In genomic region chr5:179436321-179437122, GRCh38 we compare ENCODE assay signal across 1 cellular context.
TF ChIP-seq lines count a peak whose summit lies in the region.

No MANE protein-coding gene starts in this region.

TF ChIP-seq in SK-N-SH treated with all-trans-retinoic acid at 6 μM for 48 hours, 23 proteins besides CTCF, POLR2A, EP300 and RAD21 (continued from another document):
- TF ChIP-seq, protein P1, sequence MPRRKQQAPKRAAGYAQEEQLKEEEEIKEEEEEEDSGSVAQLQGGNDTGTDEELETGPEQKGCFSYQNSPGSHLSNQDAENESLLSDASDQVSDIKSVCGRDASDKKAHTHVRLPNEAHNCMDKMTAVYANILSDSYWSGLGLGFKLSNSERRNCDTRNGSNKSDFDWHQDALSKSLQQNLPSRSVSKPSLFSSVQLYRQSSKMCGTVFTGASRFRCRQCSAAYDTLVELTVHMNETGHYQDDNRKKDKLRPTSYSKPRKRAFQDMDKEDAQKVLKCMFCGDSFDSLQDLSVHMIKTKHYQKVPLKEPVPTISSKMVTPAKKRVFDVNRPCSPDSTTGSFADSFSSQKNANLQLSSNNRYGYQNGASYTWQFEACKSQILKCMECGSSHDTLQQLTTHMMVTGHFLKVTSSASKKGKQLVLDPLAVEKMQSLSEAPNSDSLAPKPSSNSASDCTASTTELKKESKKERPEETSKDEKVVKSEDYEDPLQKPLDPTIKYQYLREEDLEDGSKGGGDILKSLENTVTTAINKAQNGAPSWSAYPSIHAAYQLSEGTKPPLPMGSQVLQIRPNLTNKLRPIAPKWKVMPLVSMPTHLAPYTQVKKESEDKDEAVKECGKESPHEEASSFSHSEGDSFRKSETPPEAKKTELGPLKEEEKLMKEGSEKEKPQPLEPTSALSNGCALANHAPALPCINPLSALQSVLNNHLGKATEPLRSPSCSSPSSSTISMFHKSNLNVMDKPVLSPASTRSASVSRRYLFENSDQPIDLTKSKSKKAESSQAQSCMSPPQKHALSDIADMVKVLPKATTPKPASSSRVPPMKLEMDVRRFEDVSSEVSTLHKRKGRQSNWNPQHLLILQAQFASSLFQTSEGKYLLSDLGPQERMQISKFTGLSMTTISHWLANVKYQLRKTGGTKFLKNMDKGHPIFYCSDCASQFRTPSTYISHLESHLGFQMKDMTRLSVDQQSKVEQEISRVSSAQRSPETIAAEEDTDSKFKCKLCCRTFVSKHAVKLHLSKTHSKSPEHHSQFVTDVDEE (CRISPR knock-in tag; IDR thresholded peaks at IDR 0.05): peak; percentile 96
- TF ChIP-seq, protein P2, sequence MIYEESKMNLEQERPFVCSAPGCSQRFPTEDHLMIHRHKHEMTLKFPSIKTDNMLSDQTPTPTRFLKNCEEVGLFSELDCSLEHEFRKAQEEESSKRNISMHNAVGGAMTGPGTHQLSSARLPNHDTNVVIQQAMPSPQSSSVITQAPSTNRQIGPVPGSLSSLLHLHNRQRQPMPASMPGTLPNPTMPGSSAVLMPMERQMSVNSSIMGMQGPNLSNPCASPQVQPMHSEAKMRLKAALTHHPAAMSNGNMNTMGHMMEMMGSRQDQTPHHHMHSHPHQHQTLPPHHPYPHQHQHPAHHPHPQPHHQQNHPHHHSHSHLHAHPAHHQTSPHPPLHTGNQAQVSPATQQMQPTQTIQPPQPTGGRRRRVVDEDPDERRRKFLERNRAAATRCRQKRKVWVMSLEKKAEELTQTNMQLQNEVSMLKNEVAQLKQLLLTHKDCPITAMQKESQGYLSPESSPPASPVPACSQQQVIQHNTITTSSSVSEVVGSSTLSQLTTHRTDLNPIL (CRISPR knock-in tag; IDR thresholded peaks at IDR 0.05; ENCODE audit: low read depth): no peak
- TF ChIP-seq CSDC2 (CRISPR knock-in tag; IDR thresholded peaks at IDR 0.05): no peak
- TF ChIP-seq POU6F1 (CRISPR knock-in tag; IDR thresholded peaks at IDR 0.05; ENCODE audit: borderline replicate concordance, low read depth): no peak
